Comparison of ENCODE assay signal across 1 cellular context in genomic region chr13:94263038-94263437, GRCh38.
TF ChIP-seq lines count a peak whose summit lies in the region.

No MANE protein-coding gene starts in this region.

TF ChIP-seq in HepG2, 621 proteins besides CTCF, POLR2A, EP300 and RAD21 (continued from another document and continues in another):
- TF ChIP-seq ZBTB44 (CRISPR knock-in tag; IDR thresholded peaks at IDR 0.05) (no peak), NFIC (IDR thresholded peaks at IDR 0.05; ENCODE audit: low read length) (peak; percentile 72; the same call in 1 of the 2 replicates), RARA (CRISPR knock-in tag; IDR thresholded peaks at IDR 0.05) (peak; percentile 77), SRF (IDR thresholded peaks at IDR 0.05; ENCODE audit: low read depth, low read length) (no peak), ZNF609 (CRISPR knock-in tag; IDR thresholded peaks at IDR 0.05; ENCODE audit: borderline replicate concordance) (peak; percentile 83; the same call in 1 of the 2 replicates), HDAC2 (CRISPR knock-in tag; IDR thresholded peaks at IDR 0.05) (0 out of 2 replicates have a peak, but pooled peaks have one; percentile 42), KLF6 (CRISPR knock-in tag; IDR thresholded peaks at IDR 0.05) (no peak), HOXA3 (CRISPR knock-in tag; IDR thresholded peaks at IDR 0.05) (no peak), TEAD3 (CRISPR knock-in tag; optimal IDR thresholded peaks at IDR 0.05; ENCODE audit: borderline replicate concordance) (no peak), MIXL1 (CRISPR knock-in tag; IDR thresholded peaks at IDR 0.05) (peak; percentile 14; the same call in 1 of the 2 replicates), RXRB (CRISPR knock-in tag; IDR thresholded peaks at IDR 0.05; ENCODE audit: borderline replicate concordance) (peak; percentile 68), FUBP1 (CRISPR knock-in tag; IDR thresholded peaks at IDR 0.05; ENCODE audit: borderline replicate concordance) (no peak), PAXIP1 (CRISPR knock-in tag; conservative IDR thresholded peaks at IDR 0.05) (peak; percentile 62), ZMYM3 (CRISPR knock-in tag; IDR thresholded peaks at IDR 0.05) (peak; percentile 34; the same call in 1 of the 2 replicates), ZNF234 (CRISPR knock-in tag; conservative IDR thresholded peaks at IDR 0.05) (no peak), TOE1 (CRISPR knock-in tag; IDR thresholded peaks at IDR 0.05) (no peak), KDM3A (CRISPR knock-in tag; IDR thresholded peaks at IDR 0.05; ENCODE audit: low read depth) (no peak), BCL6 (CRISPR knock-in tag; IDR thresholded peaks at IDR 0.05) (0 out of 2 replicates have a peak, but pooled peaks have one; percentile 20), NFIB (CRISPR knock-in tag; IDR thresholded peaks at IDR 0.05; ENCODE audit: borderline replicate concordance) (no peak), SNRNP70 (IDR thresholded peaks at IDR 0.05; ENCODE audit: low read depth, low read length) (no peak), RAD51 (IDR thresholded peaks at IDR 0.05; ENCODE audit: borderline replicate concordance) (no peak), FLYWCH1 (CRISPR knock-in tag; IDR thresholded peaks at IDR 0.05) (no peak), HMGA1 (CRISPR knock-in tag; conservative IDR thresholded peaks at IDR 0.05) (no peak), TBX3 (IDR thresholded peaks at IDR 0.05; ENCODE audit: borderline replicate concordance) (peak; percentile 76; the same call in 1 of the 2 replicates), RERE (CRISPR knock-in tag; IDR thresholded peaks at IDR 0.05; ENCODE audit: low read depth) (peak; percentile 48; the same call in 1 of the 2 replicates), HNF4G (IDR thresholded peaks at IDR 0.05; ENCODE audit: borderline replicate concordance, low read depth, low read length) (peak; percentile 28; the same call in 1 of the 2 replicates), HNF4G (CRISPR knock-in tag; IDR thresholded peaks at IDR 0.05; ENCODE audit: borderline replicate concordance, low read depth) (no peak), SIN3A (IDR thresholded peaks at IDR 0.05; ENCODE audit: borderline replicate concordance, low read depth, low read length) (no peak), JUND (CRISPR knock-in tag; IDR thresholded peaks at IDR 0.05) (no peak), CEBPG (CRISPR knock-in tag; IDR thresholded peaks at IDR 0.05) (0 out of 2 replicates have a peak, but pooled peaks have one; percentile 10), ZNF850 (CRISPR knock-in tag; conservative IDR thresholded peaks at IDR 0.05) (no peak), AHDC1 (CRISPR knock-in tag; IDR thresholded peaks at IDR 0.05; ENCODE audit: borderline replicate concordance) (peak; percentile 28; the same call in 1 of the 2 replicates), DNMT1 (CRISPR knock-in tag; IDR thresholded peaks at IDR 0.05) (no peak), ZNF460 (CRISPR knock-in tag; IDR thresholded peaks at IDR 0.05; ENCODE audit: borderline replicate concordance) (no peak), CEBPB (IDR thresholded peaks at IDR 0.05; ENCODE audit: borderline replicate concordance, low read depth, low read length) (0 out of 2 replicates have a peak, but pooled peaks have one; percentile 1), SIX4 (CRISPR knock-in tag; IDR thresholded peaks at IDR 0.05) (no peak), ZNF629 (CRISPR knock-in tag; conservative IDR thresholded peaks at IDR 0.05) (peak; percentile 93), ZNF501 (CRISPR knock-in tag; IDR thresholded peaks at IDR 0.05) (no peak)
